Comparison of ENCODE assay signal across 8 cellular contexts in genomic region chr17:48626470-48627241, GRCh38. TPM values are rescaled to one million over a fixed set of nuclear protein-coding genes. Genes with fewer than 3 reads are reported as not detected.
DNase-seq lines count a peak whose midpoint lies in the region; ATAC-seq and TF ChIP-seq lines count a peak whose summit lies in the region.

No MANE protein-coding gene starts in this region.

- POLR2A ChIA-PET in PC-3 (lab: Charles Lee; ENCODE audit: unreplicated experiment), result interaction anchor here (0.5 to 0.6 kb wide), 4 partner anchors 12 to 124 kb away, joined by 3 to 7 read pairs (median 4); partner anchors contain the start of gene HOXB8

- H3K9me2 ChIP-seq in GM23338 (ENCODE audit: insufficient read depth) (no peaks in the 10 kb centered on the region), PC-3 (replicated peaks; ENCODE audit: low read length) (no peaks in the 10 kb centered on the region)

- H3K27ac ChIP-seq in GM23338 (ENCODE audit: low read depth) (no peak overlapping the region), PC-3 (ENCODE audit: low read length) (no peak overlapping the region)

- H3K27me3 ChIP-seq in GM23338 (ENCODE audit: insufficient read depth) (peaks cover 100% of the 10 kb centered on the region), PC-3 (ENCODE audit: low read length) (peaks cover 69% of the 10 kb centered on the region)

- H3K27me3 Mint-ChIP-seq in GM23338 (ENCODE audit: insufficient read depth, low read depth, poor library complexity) (peaks cover 97% of the 10 kb centered on the region), progenitor cell of endocrine pancreas (peaks cover 93% of the 10 kb centered on the region)

- H3K27ac Mint-ChIP-seq in GM23338 (no peak overlapping the region), progenitor cell of endocrine pancreas (no peak overlapping the region)

- H3K79me2 ChIP-seq in GM23338 (replicated peaks; ENCODE audit: insufficient read depth), result no peaks in the 10 kb centered on the region
- no peaks in the 10 kb centered on the region for H3K79me2 ChIP-seq in PC-3 (ENCODE audit: low read length)

- no peak overlapping the region for H3K9ac ChIP-seq in PC-3 (ENCODE audit: low read length)

- in situ Hi-C loops in astrocyte of the spinal cord (cut with HindIII; ENCODE audit: low sequenced_read_pairs), result no loop called here

- H4K20me1 ChIP-seq in GM23338 (replicated peaks; ENCODE audit: insufficient read depth) (peaks cover 61% of the 10 kb centered on the region), PC-3 (ENCODE audit: low read length) (no peaks in the 10 kb centered on the region)

- peak overlapping the region; percentile 68 for H3K4me2 ChIP-seq in GM23338
- H3K4me2 ChIP-seq in PC-3 (ENCODE audit: low read length), result peak overlapping the region; percentile 85

- TF ChIP-seq CTCF in GM23338 (conservative IDR thresholded peaks at IDR 0.05; ENCODE audit: low read depth in 2 of 2) (no peak), PC-3 (conservative IDR thresholded peaks at IDR 0.05; ENCODE audit: low read depth, low read length) (no peak), astrocyte of the spinal cord (IDR thresholded peaks at IDR 0.05; ENCODE audit: low read depth, low read length) (no peak), progenitor cell of endocrine pancreas (IDR thresholded peaks at IDR 0.05; ENCODE audit: unreplicated experiment) (no peak)

- H3K36me3 ChIP-seq in GM23338 (ENCODE audit: insufficient read depth) (no peaks in the 10 kb centered on the region), PC-3 (ENCODE audit: low read depth, low read length) (no peaks in the 10 kb centered on the region)

- no peak overlapping the region for H2AFZ ChIP-seq in GM23338
- H2AFZ ChIP-seq in PC-3 (ENCODE audit: low read length), result peak overlapping the region; percentile 72

- CTCF ChIA-PET in PC-3 (lab: Charles Lee), result interaction anchor here (0.6 kb wide), 1 partner anchor 9 kb away, joined by 3 read pairs; no protein-coding TSS in a partner anchor

- H3K36me3 Mint-ChIP-seq in GM23338 (ENCODE audit: low read depth), result peaks cover 1% of the 10 kb centered on the region; the same call in 2 of the 3 replicates
- no peaks in the 10 kb centered on the region for H3K36me3 Mint-ChIP-seq in progenitor cell of endocrine pancreas (ENCODE audit: insufficient read depth)

- no peaks in the 10 kb centered on the region for H3K9me3 ChIP-seq in PC-3 (ENCODE audit: low read length)

- ATAC-seq in GM23338 (peak; percentile 46), PC-3 (peak; percentile 20), GM21381 (IDR thresholded peaks at IDR 0.05; ENCODE audit: unreplicated experiment) (no peak), GM19351 (IDR thresholded peaks at IDR 0.05; ENCODE audit: unreplicated experiment) (no peak), GM18519 (IDR thresholded peaks at IDR 0.05; ENCODE audit: low FRiP score, unreplicated experiment) (no peak)

- peaks cover 2% of the 10 kb centered on the region; the same call in 2 of the 3 replicates for H3K9me3 Mint-ChIP-seq in GM23338
- H3K9me3 Mint-ChIP-seq in progenitor cell of endocrine pancreas (ENCODE audit: low read depth), result no peaks in the 10 kb centered on the region

- H3F3A ChIP-seq in GM23338 (replicated peaks; ENCODE audit: low read depth), result peaks cover 41% of the 10 kb centered on the region
- H3F3A ChIP-seq in PC-3 (ENCODE audit: low read length, unreplicated experiment), result no peaks in the 10 kb centered on the region

- peak overlapping the region; percentile 51; the same call in 2 of the 3 replicates for H3K4me3 Mint-ChIP-seq in GM23338
- H3K4me3 Mint-ChIP-seq in progenitor cell of endocrine pancreas (ENCODE audit: low read depth), result peak overlapping the region; percentile 11

- H3K4me3 ChIP-seq in GM23338, result peak overlapping the region; percentile 42
- peak overlapping the region; percentile 70 for H3K4me3 ChIP-seq in PC-3 (ENCODE audit: low read length)
- H3K4me3 ChIP-seq in astrocyte of the spinal cord (ENCODE audit: low read depth, low read length), result peak overlapping the region; percentile 74

- BruUV-seq in PC-3 (replicated peaks; lab: Mats Ljungman, UMichigan), result TSS peak; percentile 15

- H3K4me1 Mint-ChIP-seq in GM23338 (peaks cover 8% of the 10 kb centered on the region), progenitor cell of endocrine pancreas (ENCODE audit: low read depth) (peaks cover 4% of the 10 kb centered on the region)

- H3K4me1 ChIP-seq in GM23338 (ENCODE audit: insufficient read depth) (peaks cover 19% of the 10 kb centered on the region), PC-3 (ENCODE audit: insufficient read depth, low read length) (peaks cover 12% of the 10 kb centered on the region)

- DNase-seq in GM23338 (ENCODE audit: low spot score), result peak; percentile 73
- peak; percentile 65 for DNase-seq in PC-3
- peak; percentile 96 for DNase-seq in astrocyte of the spinal cord (ENCODE audit: low read depth, low spot score)
- no peak for DNase-seq in progenitor cell of endocrine pancreas (ENCODE audit: low spot score, unreplicated experiment)
- DNase-seq in NCI-H1694 (lab: John Stamatoyannopoulos, UW), result no peak

- intact Hi-C loops in PC-3 (cut with micrococcal nuclease), result no loop called here

TF ChIP-seq in GM23338, 12 proteins besides CTCF, POLR2A, EP300 and RAD21:
- peak; percentile 18; the same call in 1 of the 2 replicates for TF ChIP-seq POLR2AphosphoS5 (IDR thresholded peaks at IDR 0.05; ENCODE audit: low read depth)
- no peak for TF ChIP-seq STAT1 (IDR thresholded peaks at IDR 0.05; ENCODE audit: unreplicated experiment)
- peak; percentile 95 for TF ChIP-seq EZH2 (IDR thresholded peaks at IDR 0.05; ENCODE audit: low read depth, unreplicated experiment)

RNA-seq across cellular contexts. Expression of gene HOXB9, which starts 0.5 kb away (rescaled TPM):
- not detected in 2 replicates for total RNA-seq in GM23338 (2014; rRNA removed; shearing (Covaris generic))
- polyA plus RNA-seq in GM23338 (2016; fragmentation: Nextera tagmentation; extraction: Ambion mirVana), result not detected in 2 replicates
- total RNA-seq in PC-3 (2014; rRNA removed) (7.0 and 8.3 TPM in 2 replicates), progenitor cell of endocrine pancreas (0.18 TPM in 1 of 2 replicates, not detected in the other)

RNA-seq across cellular contexts. Expression of gene HOXB8, which starts 11.6 kb away (rescaled TPM):
- total RNA-seq in GM23338 (2014; rRNA removed; shearing (Covaris generic)), result not detected in 2 replicates
- not detected in 2 replicates for polyA plus RNA-seq in GM23338 (2016; fragmentation: Nextera tagmentation; extraction: Ambion mirVana)
- not detected in 2 replicates for total RNA-seq in PC-3 (2014; rRNA removed)
- 1.1 and 3.7 TPM in 2 replicates for total RNA-seq in progenitor cell of endocrine pancreas

RNA-seq across cellular contexts. Expression of gene HOXB7, which starts 15.8 kb away (rescaled TPM):
- total RNA-seq in GM23338 (2014; rRNA removed; shearing (Covaris generic)), result not detected in 2 replicates
- polyA plus RNA-seq in GM23338 (2016; fragmentation: Nextera tagmentation; extraction: Ambion mirVana), result not detected in 2 replicates
- not detected in 2 replicates for total RNA-seq in PC-3 (2014; rRNA removed)
- total RNA-seq in progenitor cell of endocrine pancreas, result 0.55 and 1.5 TPM in 2 replicates

RNA-seq across cellular contexts. Expression of gene HOXB6, which starts 21.9 kb away (rescaled TPM):
- not detected in 2 replicates for total RNA-seq in GM23338 (2014; rRNA removed; shearing (Covaris generic))
- polyA plus RNA-seq in GM23338 (2016; fragmentation: Nextera tagmentation; extraction: Ambion mirVana), result not detected in 2 replicates
- total RNA-seq in PC-3 (2014; rRNA removed), result 9.5 and 11.3 TPM in 2 replicates
- total RNA-seq in progenitor cell of endocrine pancreas, result 0.96 and 3.1 TPM in 2 replicates

RNA-seq across cellular contexts. Expression of gene HOXB5, which starts 33.1 kb away (rescaled TPM):
- not detected in 2 replicates for total RNA-seq in GM23338 (2014; rRNA removed; shearing (Covaris generic))
- not detected in 2 replicates for polyA plus RNA-seq in GM23338 (2016; fragmentation: Nextera tagmentation; extraction: Ambion mirVana)
- total RNA-seq in PC-3 (2014; rRNA removed), result 0.40 and 0.95 TPM in 2 replicates
- total RNA-seq in progenitor cell of endocrine pancreas, result 2.1 and 5.6 TPM in 2 replicates

Comparison
In these comparisons a context has a peak if more than half of its experiments do, and no peak if none do; other contexts are left out.
1. ATAC-seq: peak in GM23338 (single experiment) and PC-3 (single experiment); none in GM21381 (single experiment), GM19351 (single experiment) and GM18519 (single experiment).
2. DNase-seq: peak in GM23338 (single experiment), PC-3 (single experiment) and astrocyte of the spinal cord (single experiment); none in progenitor cell of endocrine pancreas (single experiment) and NCI-H1694 (single experiment).
3. Peak in every context shown above with its lines, with median percentiles within 50 percentile points of each other: H3K4me3 ChIP-seq.